In the genomic region with DNA sequence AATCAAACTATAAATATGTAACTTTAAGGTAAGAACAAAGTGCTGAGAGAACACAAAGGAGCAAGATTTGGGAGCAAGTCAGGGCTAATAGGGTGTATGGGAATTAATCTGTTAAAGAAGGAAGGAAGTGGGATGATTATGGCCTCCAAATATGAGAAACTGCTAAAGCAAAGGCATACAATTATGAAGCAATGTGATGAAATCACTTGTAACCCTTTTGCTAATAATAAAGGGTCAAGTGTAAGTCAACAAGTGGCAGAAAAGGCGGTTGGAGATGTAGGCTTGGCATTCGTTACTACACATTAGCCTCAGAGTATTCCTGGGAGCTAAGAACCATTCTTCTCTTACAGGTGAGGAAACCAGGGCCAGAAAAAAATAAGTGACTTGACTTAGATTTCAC, we compare ENCODE assay signal across 17 cellular contexts.
"Had no signal": no experiment of that assay in that cellular context is flagged by ENCODE, and none has a peak within 500 bp of the region (broad histone marks: within the 10 kb centered on the region; RNA-seq: fewer than 3 reads in every experiment).

No MANE protein-coding gene starts in this region.

- H3K27ac ChIP-seq: coronary artery, prostate gland, right lobe of liver, spleen had no signal

- H3K4me1 ChIP-seq: prostate gland, right lobe of liver, spleen had no signal

- H3K27me3 ChIP-seq: right lobe of liver, spleen had no signal

- DNase-seq: activated gamma-delta T cell; activated naive CD8-positive, alpha-beta T cell treated with anti-CD3 and anti-CD28 coated beads, Interleukin-2, amount 10 ng/mL, durations not matched to agents 7 days and 5 days; activated T-cell treated with anti-CD3 and anti-CD28 coated beads, Interleukin-2, amount 50 U/mL, for 4 hours; aorta; effector CD4-positive, alpha-beta T cell; hypothalamus; left cardiac atrium; naive thymus-derived CD8-positive, alpha-beta T cell; right lobe of liver; spleen; stimulated activated CD4-positive, alpha-beta T cell treated with anti-CD3 and anti-CD28 coated beads, Interleukin-1b, Interleukin-23, amount 100 ng/mL, for 48 hours had no signal

- H3K36me3 Mint-ChIP-seq: activated naive CD8-positive, alpha-beta T cell treated with anti-CD3 and anti-CD28 coated beads, Interleukin-2, amount 10 ng/mL, durations not matched to agents 7 days and 5 days; stimulated activated memory B cell treated with anti-CD40 and anti-IgM and Interleukin-4, amounts not matched to agents 10 μg/mL and 1 μg/mL and 100 μg/mL, for 72 hours had no signal

- ATAC-seq: activated CD4-positive, CD25-positive, alpha-beta regulatory T cell treated with anti-CD3 and anti-CD28 coated beads, Interleukin-2, amount 50 U/mL, for 24 hours; activated T-cell treated with anti-CD3 and anti-CD28 coated beads, Interleukin-2, amount 50 U/mL, for 4 hours; left cardiac atrium; naive thymus-derived CD8-positive, alpha-beta T cell; right lobe of liver; stimulated activated memory B cell treated with anti-CD40 and anti-IgM and Interleukin-4, amounts not matched to agents 10 μg/mL and 1 μg/mL and 100 μg/mL, for 72 hours had no signal

- H3K36me3 ChIP-seq: prostate gland, right lobe of liver, spleen had no signal

- H3K4me3 ChIP-seq: coronary artery, lung, prostate gland, right lobe of liver, spleen had no signal

- H3K27ac Mint-ChIP-seq: activated naive CD8-positive, alpha-beta T cell treated with anti-CD3 and anti-CD28 coated beads, Interleukin-2, amount 10 ng/mL, durations not matched to agents 7 days and 5 days; naive thymus-derived CD8-positive, alpha-beta T cell; stimulated activated memory B cell treated with anti-CD40 and anti-IgM and Interleukin-4, amounts not matched to agents 10 μg/mL and 1 μg/mL and 100 μg/mL, for 72 hours; T-helper 2 cell treated with Interferon-gamma antibody and Interleukin-4, amounts not matched to agents 5 μg/mL and 100 μg/mL, for 36 hours had no signal

- H3K9me3 ChIP-seq: prostate gland, right lobe of liver had no signal
